In genomic region chr7:16970732-16971495, GRCh38 we compare ENCODE assay signal across 1 cellular context.
TF ChIP-seq lines count a peak whose summit lies in the region.

No MANE protein-coding gene starts in this region.

TF ChIP-seq in GM23338, 12 proteins besides CTCF, POLR2A, EP300 and RAD21 (continued from another document):
- TF ChIP-seq ZNF462 (CRISPR knock-in tag; IDR thresholded peaks at IDR 0.05) = no peak
- no peak for TF ChIP-seq ZNF114 (CRISPR knock-in tag; IDR thresholded peaks at IDR 0.05)
- TF ChIP-seq NANOG (IDR thresholded peaks at IDR 0.05; ENCODE audit: borderline replicate concordance) = no peak
TF ChIP-seq in GM23338: peak in this region for 0.
